25 cellular contexts compared by ENCODE assay signal in the genomic region with DNA sequence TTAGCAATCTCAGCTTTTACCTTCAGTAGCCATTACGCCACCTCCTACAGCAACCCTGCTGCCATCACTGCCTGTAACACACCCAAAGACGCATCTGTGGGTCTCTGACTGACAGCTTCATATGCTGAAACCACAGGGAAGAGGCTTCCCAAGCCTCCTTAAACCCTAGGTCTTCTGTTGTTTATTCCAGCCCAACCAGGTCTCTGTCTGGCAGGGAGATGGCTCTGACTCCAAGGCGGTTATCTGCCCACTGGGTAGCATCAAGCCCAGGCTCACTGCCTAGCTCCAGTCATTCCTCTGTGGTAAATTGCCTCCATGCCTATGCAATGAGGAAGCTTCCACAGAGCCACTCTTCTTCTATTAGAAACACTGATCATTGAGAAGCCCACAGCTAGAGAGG.
"Had no signal": no experiment of that assay in that cellular context is flagged by ENCODE, and none has a peak within 500 bp of the region (broad histone marks: within the 10 kb centered on the region; RNA-seq: fewer than 3 reads in every experiment).

No MANE protein-coding gene starts in this region.

- H3K27ac ChIP-seq: left lung, lower lobe of right lung, ovary, right atrium auricular region, right lobe of liver, skin epidermis, spleen, tibial nerve, uterus had no signal

- H3K9me3 ChIP-seq: lower lobe of right lung, ovary, right lobe of liver, uterus had no signal

- H3K4me1 ChIP-seq: right atrium auricular region, right lobe of liver, spleen, uterus had no signal

- H3K36me3 ChIP-seq: left lung, lower lobe of right lung, ovary, right atrium auricular region, right lobe of liver, spleen, tibial nerve, uterus had no signal

- DNase-seq: hypothalamus; immature natural killer cell; kidney; left colon; left lung; lower lobe of right lung; mammary epithelial cell; mesenchymal stem cell; naive thymus-derived CD4-positive, alpha-beta T cell; ovary; right lobe of liver; spleen; stimulated activated CD4-positive, alpha-beta T cell treated with anti-CD3 and anti-CD28 coated beads, Interleukin-2, amount 100 ng/mL, for 48 hours; stimulated activated CD4-positive, alpha-beta T cell treated with anti-CD3 and anti-CD28 coated beads, Interleukin-4, amount 100 ng/mL, for 4 hours; stimulated activated CD8-positive, alpha-beta memory T cell treated with anti-CD3 and anti-CD28 coated beads, Interleukin-4, amount 100 ng/mL, for 48 hours; stimulated activated naive CD4-positive, alpha-beta T cell treated with Interleukin-2 at 50 U/mL for 16 hours; stimulated activated naive CD8-positive, alpha-beta T cell treated with anti-CD3 and anti-CD28 coated beads, Interleukin-15, amount 100 ng/mL, for 72 hours; substantia nigra; uterus had no signal

- FAIRE-seq: islet of Langerhans, kidney had no signal

- H3K4me3 ChIP-seq: left lung, lower lobe of right lung, ovary, right atrium auricular region, right lobe of liver, skin epidermis, spleen, tibial nerve, uterus had no signal

- ATAC-seq: left colon; left lung; lower lobe of right lung; naive thymus-derived CD4-positive, alpha-beta T cell; natural killer cell treated with Interleukin-12 subunit alpha and Interleukin-12 subunit beta and Interleukin-15 and Interleukin-18, amount 100 ng/mL, for 72 hours; right lobe of liver; stimulated activated memory B cell treated with anti-CD40 and anti-IgM and Interleukin-4, amounts not matched to agents 10 μg/mL and 1 μg/mL and 100 μg/mL, for 72 hours; stimulated activated naive CD8-positive, alpha-beta T cell treated with anti-CD3 and anti-CD28 coated beads, Interleukin-15, amount 100 ng/mL, for 72 hours had no signal

- H3K27me3 ChIP-seq: left lung, ovary, right atrium auricular region, right lobe of liver, tibial nerve, uterus had no signal
